Comparison of ENCODE assay signal across 25 cellular contexts in genomic region chr20:55446301-55446700, GRCh38.
DNase-seq lines count a peak whose midpoint lies in the region; ATAC-seq, FAIRE-seq and TF ChIP-seq lines count a peak whose summit lies in the region.
"Had no signal": no experiment of that assay in that cellular context is flagged by ENCODE, and none has a peak within 500 bp of the region (broad histone marks: within the 10 kb centered on the region; RNA-seq: fewer than 3 reads in every experiment).

No MANE protein-coding gene starts in this region.

- H3K27ac Mint-ChIP-seq in MCF 10A (ENCODE audit: low read depth, unreplicated experiment): no peak overlapping the region
- H3K27ac Mint-ChIP-seq: B cell; CD4-positive, CD25-positive, alpha-beta regulatory T cell; CD8-positive, alpha-beta T cell; GM23338; H9 had no signal

- H3K4me1 Mint-ChIP-seq in MCF 10A (ENCODE audit: insufficient read depth, unreplicated experiment): no peaks in the 10 kb centered on the region
- H3K4me1 Mint-ChIP-seq: B cell; CD4-positive, CD25-positive, alpha-beta regulatory T cell; GM23338 had no signal

- H3K27me3 Mint-ChIP-seq in MCF 10A (ENCODE audit: insufficient read depth, unreplicated experiment): no peaks in the 10 kb centered on the region
- H3K27me3 Mint-ChIP-seq: B cell had no signal

- peak; percentile 1 for DNase-seq in MCF 10A (ENCODE audit: unreplicated experiment)
- no peak for DNase-seq in breast epithelium (ENCODE audit: low spot score in 2 of 2)
- DNase-seq in NCI-H146 treated with DMSO at 0.1 percent for 48 hours (lab: John Stamatoyannopoulos, UW; ENCODE audit: unreplicated experiment): peak; percentile 51
- DNase-seq in bronchial epithelial cell (ENCODE audit: low read depth): peak; percentile 56
- no peak for DNase-seq in activated CD8-positive, alpha-beta memory T cell treated with anti-CD3 and anti-CD28 coated beads, Interleukin-2, amount 50 U/mL, for 4 hours
- DNase-seq in COR-L47 (lab: John Stamatoyannopoulos, UW): no peak
- DNase-seq: CD4-positive, CD25-positive, alpha-beta regulatory T cell; CD8-positive, alpha-beta T cell; DMS 273 treated with DMSO at 0.1 percent for 48 hours; DMS79 treated with DMSO at 0.1 percent for 48 hours; GF-D8; H9 had no signal

- H3K36me3 Mint-ChIP-seq in MCF 10A (ENCODE audit: insufficient read depth, unreplicated experiment): no peaks in the 10 kb centered on the region
- H3K36me3 Mint-ChIP-seq: CD4-positive, CD25-positive, alpha-beta regulatory T cell; CD8-positive, alpha-beta T cell had no signal

- H3K4me3 Mint-ChIP-seq in MCF 10A (ENCODE audit: unreplicated experiment): no peak overlapping the region
- H3K4me3 Mint-ChIP-seq: B cell; CD4-positive, CD25-positive, alpha-beta regulatory T cell; CD8-positive, alpha-beta T cell; GM23338; H9 had no signal

- ATAC-seq in GM18520 (IDR thresholded peaks at IDR 0.05; ENCODE audit: unreplicated experiment): no peak
- ATAC-seq in HG02884 (IDR thresholded peaks at IDR 0.05; ENCODE audit: unreplicated experiment): no peak
- ATAC-seq: CD8-positive, alpha-beta T cell; GM23338; HCT116 had no signal

- H3K27me3 ChIP-seq in breast epithelium (no peaks in the 10 kb centered on the region), bronchial epithelial cell (ENCODE audit: control insufficient read depth, insufficient read depth, low read length) (no peaks in the 10 kb centered on the region)
- H3K27me3 ChIP-seq: BLaER1 had no signal

- H3K4me3 ChIP-seq in breast epithelium (no peak overlapping the region), bronchial epithelial cell (ENCODE audit: low read depth, low read length) (no peak overlapping the region)
- H3K4me3 ChIP-seq: BLaER1, GM23338 had no signal

- no peaks in the 10 kb centered on the region for H3K4me1 ChIP-seq in breast epithelium
- H3K4me1 ChIP-seq: BLaER1 had no signal

- TF ChIP-seq POLR2A in breast epithelium (IDR thresholded peaks at IDR 0.05): no peak

- no peak for TF ChIP-seq CTCF in MCF 10A (IDR thresholded peaks at IDR 0.05; ENCODE audit: unreplicated experiment)
- no peak for TF ChIP-seq CTCF in breast epithelium (IDR thresholded peaks at IDR 0.05)
- TF ChIP-seq CTCF in bronchial epithelial cell (IDR thresholded peaks at IDR 0.05; ENCODE audit: insufficient read depth, low read length, severe bottlenecking): no peak

- intact Hi-C loops in MCF 10A (cut with micrococcal nuclease) (no loop called here), breast epithelium (cut with DNase I; ENCODE audit: low total_unique reads) (no loop called here)

- no peaks in the 10 kb centered on the region for H3K9me3 ChIP-seq in breast epithelium
- H3K9me3 ChIP-seq: BLaER1 had no signal

- FAIRE-seq in bronchial epithelial cell (lab: Jason Lieb, UNC): no peak
- FAIRE-seq: A204.1, D721Med, GM12891, GM18507, GM19239 had no signal

- no peak overlapping the region for H3K27ac ChIP-seq in breast epithelium
- H3K27ac ChIP-seq: 22Rv1, BLaER1, C4-2B had no signal

- BruUV-seq in MCF 10A (replicated peaks; lab: Mats Ljungman, UMichigan): no TSS peak

- CTCF ChIA-PET in MCF 10A (lab: Yijun Ruan, JAX): no interaction called here

- POLR2A ChIA-PET in MCF 10A (lab: Yijun Ruan, JAX): no interaction called here

- peaks cover 14% of the 10 kb centered on the region for H3K9me3 Mint-ChIP-seq in MCF 10A (ENCODE audit: unreplicated experiment)
- H3K9me3 Mint-ChIP-seq: H9 had no signal

- H3K36me3 ChIP-seq in breast epithelium (no peaks in the 10 kb centered on the region), bronchial epithelial cell (ENCODE audit: control insufficient read depth, insufficient read depth, low read length) (no peaks in the 10 kb centered on the region)
- H3K36me3 ChIP-seq: BLaER1 had no signal

Comparison
In these comparisons a context has a peak if more than half of its experiments do, and no peak if none do; other contexts are left out.
1. DNase-seq: peak in MCF 10A (single experiment), NCI-H146 treated with DMSO at 0.1 percent for 48 hours (single experiment) and bronchial epithelial cell (single experiment); none in breast epithelium (0 of 2), activated CD8-positive, alpha-beta memory T cell treated with anti-CD3 and anti-CD28 coated beads, Interleukin-2, amount 50 U/mL, for 4 hours (single experiment) and COR-L47 (single experiment).